Comparison of ENCODE assay signal across 1 cellular context in genomic region chr7:2532199-2533162, GRCh38.
TF ChIP-seq lines count a peak whose summit lies in the region.

No MANE protein-coding gene starts in this region.

TF ChIP-seq in HepG2, 621 proteins besides CTCF, POLR2A, EP300 and RAD21:
- TF ChIP-seq ZNF629 (CRISPR knock-in tag; conservative IDR thresholded peaks at IDR 0.05): peak; percentile 62
